In the genomic region with DNA sequence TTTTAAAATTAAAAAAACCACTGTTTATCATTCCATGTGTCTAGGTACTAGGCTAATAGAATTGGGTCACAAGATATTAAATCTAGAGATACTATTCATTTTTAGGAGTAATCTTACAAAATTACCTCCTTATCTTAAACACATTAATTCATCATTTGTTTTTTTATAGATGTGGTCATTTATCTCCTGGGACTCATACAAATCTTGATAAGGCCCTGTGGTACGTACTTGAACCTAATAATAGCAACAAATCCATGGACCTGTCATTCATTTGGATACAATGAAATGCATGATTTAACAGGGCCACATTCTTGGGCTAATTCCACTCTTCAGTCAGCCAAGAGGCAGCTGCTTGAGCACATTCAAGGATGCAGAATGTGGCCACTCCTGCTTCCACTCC, we compare ENCODE assay signal across 19 cellular contexts.
DNase-seq lines count a peak whose midpoint lies in the region; ATAC-seq and TF ChIP-seq lines count a peak whose summit lies in the region.
"Had no signal": no experiment of that assay in that cellular context is flagged by ENCODE, and none has a peak within 500 bp of the region (broad histone marks: within the 10 kb centered on the region; RNA-seq: fewer than 3 reads in every experiment).

No MANE protein-coding gene starts in this region.

- no peaks in the 10 kb centered on the region for H3K4me1 ChIP-seq in heart left ventricle
- H3K4me1 ChIP-seq: A549 had no signal

- no peaks in the 10 kb centered on the region for H3K36me3 ChIP-seq in heart left ventricle

- intact Hi-C loops in heart left ventricle (cut with DNase I) = no loop called here

- in situ Hi-C loops in G401 (cut with HindIII; ENCODE audit: low sequenced_read_pairs) = no loop called here

- no peaks in the 10 kb centered on the region for H3K27me3 ChIP-seq in heart left ventricle

- TF ChIP-seq POLR2A in heart left ventricle (IDR thresholded peaks at IDR 0.05) = no peak

- peaks cover 0 to 11% (median 0%) of the 10 kb centered on the region in 12 donors for H3K9me3 ChIP-seq in heart left ventricle
- H3K9me3 ChIP-seq: A549 had no signal

- H3K4me3 ChIP-seq in retinal pigment epithelial cell (ENCODE audit: low read length) (no peak overlapping the region), heart left ventricle (no peak overlapping the region)
- H3K4me3 ChIP-seq: A549, GM12878, GM23248 had no signal

- WGBS in heart left ventricle, 4 donors = 6 to 12% (median 11%) methylated on average over 1 of the region's 1 CpG

- TF ChIP-seq CTCF in retinal pigment epithelial cell (conservative IDR thresholded peaks at IDR 0.05; ENCODE audit: low read depth, low read length) (no peak), heart left ventricle (IDR thresholded peaks at IDR 0.05) (no peak)

- no peak for ATAC-seq in heart left ventricle
- ATAC-seq: A549, GM12878 had no signal

- peak; percentile 7 for DNase-seq in NCI-H524 treated with DMSO at 0.1 percent for 48 hours (lab: John Stamatoyannopoulos, UW)
- peak; percentile 11 for DNase-seq in left kidney (ENCODE audit: low read depth, low spot score)
- DNase-seq in retinal pigment epithelial cell (ENCODE audit: low read depth) = peak; percentile 2
- no peak for DNase-seq in heart left ventricle
- DNase-seq in DMS79 treated with DMSO at 0.1 percent for 48 hours (lab: John Stamatoyannopoulos, UW) = no peak
- no peak for DNase-seq in G401 (ENCODE audit: low spot score)
- DNase-seq: 8988T; ACHN; C1 segment of cervical spinal cord; Calu3; CD4-positive, alpha-beta memory T cell; COR-L47; DMS53; GDM1; GM23248; H7; HCEC 1CT had no signal

- H3K27ac ChIP-seq in heart left ventricle = no peak overlapping the region
- H3K27ac ChIP-seq: A549, GM23248 had no signal

Comparison
In these comparisons a context has a peak if more than half of its experiments do, and no peak if none do; other contexts are left out.
1. DNase-seq: peak in NCI-H524 treated with DMSO at 0.1 percent for 48 hours (single experiment), left kidney (single experiment) and retinal pigment epithelial cell (single experiment); none in heart left ventricle (0 of 5), DMS79 treated with DMSO at 0.1 percent for 48 hours (single experiment) and G401 (single experiment).